ENCODE assay signal across 20 cellular contexts in genomic region chr17:68450391-68450790, GRCh38.
"Had no signal": no experiment of that assay in that cellular context is flagged by ENCODE, and none has a peak within 500 bp of the region (broad histone marks: within the 10 kb centered on the region; RNA-seq: fewer than 3 reads in every experiment).

No MANE protein-coding gene starts in this region.

- DNase-seq: activated B cell treated with CpG ODN at 0.5 μM for 24 hours; activated CD4-positive, alpha-beta memory T cell treated with anti-CD3 and anti-CD28 coated beads for 36 hours; activated CD4-positive, alpha-beta T cell treated with anti-CD3 and anti-CD28 coated beads for 4 hours; activated naive CD4-positive, alpha-beta T cell; activated naive CD8-positive, alpha-beta T cell treated with anti-CD3 and anti-CD28 coated beads for 36 hours; activated T-cell treated with anti-CD3 and anti-CD28 coated beads for 4 hours; amniotic stem cell; effector memory CD8-positive, alpha-beta T cell; heart left ventricle; kidney; left lung; mammary epithelial cell; nephron progenitor cell; nucleus accumbens; stimulated activated CD4-positive, alpha-beta T cell treated with anti-CD3 and anti-CD28 coated beads, Interleukin-2, amount 100 ng/mL, for 24 hours; stimulated activated naive CD4-positive, alpha-beta T cell treated with Interleukin-2 at 50 U/mL for 16 hours; thyroid gland had no signal

- H3K4me1 ChIP-seq: thyroid gland had no signal

- ATAC-seq: effector memory CD8-positive, alpha-beta T cell; left lung had no signal

- H3K27ac Mint-ChIP-seq: activated B cell treated with CpG ODN at 0.5 μM for 24 hours; activated CD4-positive, alpha-beta memory T cell treated with anti-CD3 and anti-CD28 coated beads for 36 hours; activated naive CD8-positive, alpha-beta T cell treated with anti-CD3 and anti-CD28 coated beads for 36 hours; nephron progenitor cell had no signal

- H3K27ac ChIP-seq: cardiac muscle cell, left lung, right atrium auricular region, thyroid gland had no signal

- H3K36me3 ChIP-seq: cardiac muscle cell had no signal

- H3K4me3 Mint-ChIP-seq: activated B cell treated with CpG ODN at 0.5 μM for 24 hours; activated CD4-positive, alpha-beta memory T cell treated with anti-CD3 and anti-CD28 coated beads for 36 hours; activated naive CD8-positive, alpha-beta T cell treated with anti-CD3 and anti-CD28 coated beads for 36 hours; effector memory CD8-positive, alpha-beta T cell; nephron progenitor cell; T-helper 2 cell treated with Interferon-gamma antibody and Interleukin-4, amounts not matched to agents 5 μg/mL and 100 μg/mL, for 36 hours had no signal

- H3K9me3 ChIP-seq: heart left ventricle, left lung, right atrium auricular region, thyroid gland had no signal

- H3K9me3 Mint-ChIP-seq: activated B cell treated with CpG ODN at 0.5 μM for 24 hours; activated CD4-positive, alpha-beta memory T cell treated with anti-CD3 and anti-CD28 coated beads for 36 hours; activated naive CD8-positive, alpha-beta T cell treated with anti-CD3 and anti-CD28 coated beads for 36 hours; effector memory CD8-positive, alpha-beta T cell; nephron progenitor cell; T-helper 2 cell treated with Interferon-gamma antibody and Interleukin-4, amounts not matched to agents 5 μg/mL and 100 μg/mL, for 36 hours had no signal

- H3K27me3 Mint-ChIP-seq: activated B cell treated with CpG ODN at 0.5 μM for 24 hours; activated CD4-positive, alpha-beta memory T cell treated with anti-CD3 and anti-CD28 coated beads for 36 hours; activated naive CD8-positive, alpha-beta T cell treated with anti-CD3 and anti-CD28 coated beads for 36 hours; effector memory CD8-positive, alpha-beta T cell had no signal

- H3K4me3 ChIP-seq: cardiac muscle cell, heart left ventricle, left lung, right atrium auricular region, thyroid gland had no signal

- H3K27me3 ChIP-seq: cardiac muscle cell, heart left ventricle, left lung, right atrium auricular region, thyroid gland had no signal

- H3K4me1 Mint-ChIP-seq: activated B cell treated with CpG ODN at 0.5 μM for 24 hours; activated naive CD8-positive, alpha-beta T cell treated with anti-CD3 and anti-CD28 coated beads for 36 hours had no signal
